In the genomic region with DNA sequence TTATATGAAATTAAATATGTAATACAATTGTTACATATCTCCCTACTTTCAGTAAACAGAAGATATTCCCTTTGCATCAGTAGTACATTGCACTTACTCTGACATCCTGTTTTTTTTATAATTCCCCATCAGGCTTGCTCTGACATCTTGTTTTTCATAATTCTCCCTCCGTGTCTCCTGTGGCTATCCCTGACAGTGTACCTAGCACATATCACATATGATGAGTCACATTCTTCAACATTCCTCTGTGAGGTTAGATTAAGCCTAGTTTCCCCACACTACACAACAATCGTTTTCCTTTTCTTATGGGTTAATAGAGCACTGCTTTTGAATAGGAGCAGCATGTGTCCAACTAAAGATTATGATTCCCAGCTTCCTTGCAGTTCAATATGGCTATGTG, we compare ENCODE assay signal across 16 cellular contexts.
"Had no signal": no experiment of that assay in that cellular context is flagged by ENCODE, and none has a peak within 500 bp of the region (broad histone marks: within the 10 kb centered on the region; RNA-seq: fewer than 3 reads in every experiment).

No MANE protein-coding gene starts in this region.

- H3K27ac ChIP-seq: epithelial cell of prostate, esophagus muscularis mucosa, neutrophil, stomach, thoracic aorta, transverse colon had no signal

- H3K9me3 Mint-ChIP-seq: nephron progenitor cell had no signal

- H3K36me3 Mint-ChIP-seq: naive B cell had no signal

- ATAC-seq: sciatic nerve had no signal

- H3K4me3 ChIP-seq: esophagus muscularis mucosa, stomach, thoracic aorta, transverse colon had no signal

- H3K4me3 Mint-ChIP-seq: naive B cell, nephron progenitor cell had no signal

- H3K4me1 Mint-ChIP-seq: naive B cell had no signal

- H3K9me3 ChIP-seq: esophagus muscularis mucosa, neutrophil, stomach, thoracic aorta, transverse colon had no signal

- H3K36me3 ChIP-seq: esophagus muscularis mucosa, neutrophil, stomach, thoracic aorta, transverse colon had no signal

- DNase-seq: effector memory CD4-positive, alpha-beta T cell; foreskin fibroblast; head of caudate nucleus; hippocampal formation; mesendoderm; naive B cell; nephron progenitor cell; stimulated activated naive CD4-positive, alpha-beta T cell; stomach; substantia nigra; transverse colon had no signal

- H3K4me1 ChIP-seq: esophagus muscularis mucosa, stomach, transverse colon had no signal

- H3K27ac Mint-ChIP-seq: naive B cell, nephron progenitor cell had no signal

- H3K27me3 ChIP-seq: esophagus muscularis mucosa, neutrophil, stomach, transverse colon had no signal
